ENCODE assay signal across 27 cellular contexts in the genomic region with DNA sequence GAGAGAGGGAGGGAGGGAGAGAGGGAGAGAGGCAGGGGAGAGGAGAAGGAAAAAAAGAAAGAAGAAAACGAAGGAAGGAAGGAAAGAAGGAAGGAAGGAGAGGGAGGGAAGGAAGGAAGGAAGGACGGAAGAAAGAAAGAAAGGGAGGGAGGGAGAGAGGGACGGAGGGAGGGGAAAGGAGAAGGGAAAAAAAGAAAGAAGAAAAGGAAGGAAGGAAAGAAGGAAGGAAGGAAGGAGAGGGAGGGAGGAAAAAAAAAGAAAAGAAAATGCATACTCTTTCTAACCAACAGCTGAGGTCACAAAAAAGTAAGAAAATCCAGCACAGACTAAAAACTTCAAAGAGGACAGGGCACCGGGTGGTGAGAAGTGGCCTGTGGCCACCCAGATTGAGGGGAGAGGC.
"Had no signal": no experiment of that assay in that cellular context is flagged by ENCODE, and none has a peak within 500 bp of the region (broad histone marks: within the 10 kb centered on the region; RNA-seq: fewer than 3 reads in every experiment).

No MANE protein-coding gene starts in this region.

- H3K36me3 Mint-ChIP-seq: activated naive CD4-positive, alpha-beta T cell treated with anti-CD3 and anti-CD28 coated beads, Interleukin-2, amount 50 U/mL, for 24 hours; mesothelial cell of epicardium had no signal

- H3K27ac ChIP-seq: psoas muscle, tibial artery, upper lobe of right lung had no signal

- H3K4me3 Mint-ChIP-seq: activated CD8-positive, alpha-beta T cell treated with anti-CD3 and anti-CD28 coated beads for 36 hours; activated naive CD4-positive, alpha-beta T cell treated with anti-CD3 and anti-CD28 coated beads, Interleukin-2, amount 50 U/mL, for 24 hours; activated naive CD8-positive, alpha-beta T cell treated with anti-CD3 and anti-CD28 coated beads, Interleukin-2, amount 50 U/mL, for 24 hours; activated T-cell treated with anti-CD3 and anti-CD28 coated beads, Interleukin-2, amount 50 U/mL, for 4 hours; activated T-helper 17 cell treated with anti-CD3 and anti-CD28 coated beads, Interleukin-2, amount 50 U/mL, for 72 hours; endodermal cell; mesothelial cell of epicardium; nephron progenitor cell; T-helper 1 cell treated with Interleukin-12 subunit alpha and Interleukin-12 subunit beta and Interleukin-4 antibody, amounts not matched to agents 30 μg/mL and 1 μg/mL, for 36 hours had no signal

- H3K9me3 Mint-ChIP-seq: activated CD8-positive, alpha-beta T cell treated with anti-CD3 and anti-CD28 coated beads for 36 hours; activated naive CD4-positive, alpha-beta T cell treated with anti-CD3 and anti-CD28 coated beads, Interleukin-2, amount 50 U/mL, for 24 hours; activated T-cell treated with anti-CD3 and anti-CD28 coated beads, Interleukin-2, amount 50 U/mL, for 4 hours; naive B cell; T-helper 1 cell treated with Interleukin-12 subunit alpha and Interleukin-12 subunit beta and Interleukin-4 antibody, amounts not matched to agents 30 μg/mL and 1 μg/mL, for 36 hours had no signal

- H3K27ac Mint-ChIP-seq: activated CD8-positive, alpha-beta T cell treated with anti-CD3 and anti-CD28 coated beads for 36 hours; activated naive CD4-positive, alpha-beta T cell treated with anti-CD3 and anti-CD28 coated beads, Interleukin-2, amount 50 U/mL, for 24 hours; activated naive CD8-positive, alpha-beta T cell treated with anti-CD3 and anti-CD28 coated beads, Interleukin-2, amount 50 U/mL, for 24 hours; activated T-helper 17 cell treated with anti-CD3 and anti-CD28 coated beads, Interleukin-2, amount 50 U/mL, for 72 hours; endodermal cell; mesothelial cell of epicardium; nephron progenitor cell; T-helper 1 cell treated with Interleukin-12 subunit alpha and Interleukin-12 subunit beta and Interleukin-4 antibody, amounts not matched to agents 30 μg/mL and 1 μg/mL, for 36 hours had no signal

- H3K9me3 ChIP-seq: pancreas, psoas muscle, tibial artery, upper lobe of right lung had no signal

- H3K27me3 ChIP-seq: pancreas, tibial artery, upper lobe of right lung had no signal

- H3K27me3 Mint-ChIP-seq: activated naive CD4-positive, alpha-beta T cell treated with anti-CD3 and anti-CD28 coated beads, Interleukin-2, amount 50 U/mL, for 24 hours; naive B cell had no signal

- H3K4me3 ChIP-seq: pancreas, psoas muscle, tibial artery, upper lobe of right lung had no signal

- ATAC-seq: activated CD8-positive, alpha-beta T cell treated with anti-CD3 and anti-CD28 coated beads for 36 hours; activated naive CD8-positive, alpha-beta T cell treated with anti-CD3 and anti-CD28 coated beads, Interleukin-2, amount 50 U/mL, for 24 hours; activated T-cell treated with anti-CD3 and anti-CD28 coated beads, Interleukin-2, amount 50 U/mL, for 4 hours; activated T-helper 17 cell treated with anti-CD3 and anti-CD28 coated beads, Interleukin-2, amount 50 U/mL, for 72 hours; esophagus mucosa; left cardiac atrium; left ventricle myocardium superior; pancreas; psoas muscle; stimulated activated naive CD8-positive, alpha-beta T cell treated with anti-CD3 and anti-CD28 coated beads, Interleukin-15, Interleukin-2, amounts not matched to agents 100 U/mL and 50 U/mL, for 24 hours; upper lobe of right lung had no signal

- H3K4me1 ChIP-seq: psoas muscle had no signal

- H3K36me3 ChIP-seq: pancreas, tibial artery, upper lobe of right lung had no signal

- DNase-seq: activated CD4-positive, alpha-beta T cell treated with anti-CD3 and anti-CD28 coated beads for 1 hour; activated CD4-positive, alpha-beta T cell treated with anti-CD3 and anti-CD28 coated beads, Interleukin-2, amount 50 U/mL, for 1 hour; activated CD8-positive, alpha-beta T cell treated with anti-CD3 and anti-CD28 coated beads for 36 hours; activated naive CD8-positive, alpha-beta T cell treated with anti-CD3 and anti-CD28 coated beads, Interleukin-2, amount 50 U/mL, for 24 hours; activated T-cell treated with anti-CD3 and anti-CD28 coated beads, Interleukin-2, amount 50 U/mL, for 4 hours; amygdala; caudate nucleus; endodermal cell; foreskin fibroblast; hippocampal formation; left ventricle myocardium superior; mammary epithelial cell; naive B cell; nephron progenitor cell; psoas muscle; stimulated activated naive CD8-positive, alpha-beta T cell treated with anti-CD3 and anti-CD28 coated beads, Interleukin-15, Interleukin-2, amounts not matched to agents 100 U/mL and 50 U/mL, for 24 hours; T1000; tibial artery; upper lobe of right lung had no signal

- H3K4me1 Mint-ChIP-seq: activated naive CD4-positive, alpha-beta T cell treated with anti-CD3 and anti-CD28 coated beads, Interleukin-2, amount 50 U/mL, for 24 hours; activated T-helper 17 cell treated with anti-CD3 and anti-CD28 coated beads, Interleukin-2, amount 50 U/mL, for 72 hours; mesothelial cell of epicardium had no signal

- FAIRE-seq: keratinocyte, pancreas had no signal
